Comparison of ENCODE assay signal across 1 cellular context in genomic region chr7:7182156-7183060, GRCh38.
TF ChIP-seq lines count a peak whose summit lies in the region.

TSS of gene C1GALT1 (plus strand) at chr7:7182544. CDS start at chr7:7234320, 51,776 bp downstream.

TF ChIP-seq in K562, 482 proteins besides CTCF, POLR2A, EP300 and RAD21 (continued from another document and continues in another):
- TF ChIP-seq AFF4 (CRISPR knock-in tag; IDR thresholded peaks at IDR 0.05), result 0 out of 2 replicates have a peak, but pooled peaks have one; percentile 69
- TF ChIP-seq ZNF124 (CRISPR knock-in tag; IDR thresholded peaks at IDR 0.05), result no peak
- no peak for TF ChIP-seq ZNF121 (CRISPR knock-in tag; conservative IDR thresholded peaks at IDR 0.05)
- TF ChIP-seq NRF1 (conservative IDR thresholded peaks at IDR 0.05 in 1 of 2, IDR thresholded peaks at IDR 0.05 in 1 of 2), result peak; percentile 78 to 81
- TF ChIP-seq HES1 (IDR thresholded peaks at IDR 0.05; ENCODE audit: low read depth), result no peak
- peak; percentile 23; the same call in 1 of the 2 replicates for TF ChIP-seq MITF (IDR thresholded peaks at IDR 0.05)
- TF ChIP-seq POLR2AphosphoS5 (IDR thresholded peaks at IDR 0.05; ENCODE audit: control insufficient read depth, insufficient read depth, low read depth, low read length), result peak; percentile 93
- TF ChIP-seq PRDM10 (IDR thresholded peaks at IDR 0.05; ENCODE audit: partially characterized antibody), result peak; percentile 91
- peak; percentile 80 for TF ChIP-seq PHF8 (IDR thresholded peaks at IDR 0.05; ENCODE audit: borderline replicate concordance, low read length)
- TF ChIP-seq MTA3 (IDR thresholded peaks at IDR 0.05; ENCODE audit: borderline replicate concordance), result peak; percentile 74; the same call in 1 of the 2 replicates
- peak; percentile 39; the same call in 1 of the 2 replicates for TF ChIP-seq SIN3B (IDR thresholded peaks at IDR 0.05; ENCODE audit: low read depth)
- 0 out of 2 replicates have a peak, but pooled peaks have one; percentile 9 for TF ChIP-seq EHMT2 (IDR thresholded peaks at IDR 0.05)
- TF ChIP-seq MEF2D (tag; conservative IDR thresholded peaks at IDR 0.05; ENCODE audit: low read depth), result 0 out of 2 replicates have a peak, but pooled peaks have one; percentile 21
- TF ChIP-seq ERF (CRISPR knock-in tag; IDR thresholded peaks at IDR 0.05), result 0 out of 2 replicates have a peak, but pooled peaks have one; percentile 64
- peak; percentile 80; the same call in 1 of the 2 replicates for TF ChIP-seq ZBTB9 (CRISPR knock-in tag; IDR thresholded peaks at IDR 0.05)
- peak; percentile 35 for TF ChIP-seq HMGN3 (IDR thresholded peaks at IDR 0.05; ENCODE audit: borderline replicate concordance, extremely low read depth, insufficient read length, low read depth, low read length)
- TF ChIP-seq TAF9B (IDR thresholded peaks at IDR 0.05; ENCODE audit: partially characterized antibody), result peak; percentile 75
- no peak for TF ChIP-seq DMBX1 (CRISPR knock-in tag; IDR thresholded peaks at IDR 0.05; ENCODE audit: borderline replicate concordance)
- no peak for TF ChIP-seq ARID2 (IDR thresholded peaks at IDR 0.05)
- TF ChIP-seq FOS (IDR thresholded peaks at IDR 0.05; ENCODE audit: extremely low read depth, insufficient read length), result no peak
- no peak for TF ChIP-seq RFX7 (CRISPR knock-in tag; IDR thresholded peaks at IDR 0.05)
- TF ChIP-seq SP1 (CRISPR knock-in tag; IDR thresholded peaks at IDR 0.05), result peak; percentile 87
- no peak for TF ChIP-seq RBM39 (optimal IDR thresholded peaks at IDR 0.05; ENCODE audit: low read depth, low read length)
- TF ChIP-seq TBL1XR1 (IDR thresholded peaks at IDR 0.05; ENCODE audit: low read length in 2 of 2), result 0 out of 4 replicates have a peak, but pooled peaks of 1 of the 2 experiments have one; percentile 7
- peak; percentile 61 for TF ChIP-seq ARID4B (CRISPR knock-in tag; IDR thresholded peaks at IDR 0.05)
- TF ChIP-seq ZNF717 (CRISPR knock-in tag; IDR thresholded peaks at IDR 0.05), result no peak
- TF ChIP-seq TOE1 (IDR thresholded peaks at IDR 0.05; ENCODE audit: borderline replicate concordance), result 0 out of 2 replicates have a peak, but pooled peaks have one; percentile 18
- no peak for TF ChIP-seq TOE1 (CRISPR knock-in tag; IDR thresholded peaks at IDR 0.05; ENCODE audit: borderline replicate concordance, low read depth)
- no peak for TF ChIP-seq NR2C1 (IDR thresholded peaks at IDR 0.05)
- TF ChIP-seq NR2C1 (tag; IDR thresholded peaks at IDR 0.05), result peak; percentile 49; the same call in 1 of the 2 replicates
- TF ChIP-seq FOXJ2 (tag; IDR thresholded peaks at IDR 0.05), result peak; percentile 59; the same call in 1 of the 2 replicates
- no peak for TF ChIP-seq ZNF134 (CRISPR knock-in tag; conservative IDR thresholded peaks at IDR 0.05)
- TF ChIP-seq TAF7 (tag; IDR thresholded peaks at IDR 0.05), result peak; percentile 70; the same call in 1 of the 2 replicates
- TF ChIP-seq HNRNPLL (IDR thresholded peaks at IDR 0.05; ENCODE audit: low read depth, low read length, poor library complexity, severe bottlenecking), result peak; percentile 90
- TF ChIP-seq MNT (conservative IDR thresholded peaks at IDR 0.05), result peak in 1 of 2 experiments; percentile 74; a peak in 2 of 4 replicates
- TF ChIP-seq BMI1 (IDR thresholded peaks at IDR 0.05; ENCODE audit: low read length), result no peak
- TF ChIP-seq CC2D1A (IDR thresholded peaks at IDR 0.05), result 0 out of 2 replicates have a peak, but pooled peaks have one; percentile 35
- TF ChIP-seq ZNF354B (CRISPR knock-in tag; IDR thresholded peaks at IDR 0.05), result no peak
- TF ChIP-seq SMAD2 (IDR thresholded peaks at IDR 0.05; ENCODE audit: low read depth, low read length), result no peak
- peak; percentile 86 for TF ChIP-seq ZBTB7A (IDR thresholded peaks at IDR 0.05; ENCODE audit: borderline replicate concordance, control insufficient read depth, low read depth, low read length)
- peak in 1 of 2 experiments; percentile 18; a peak in 1 of 4 replicates for TF ChIP-seq RCOR1 (IDR thresholded peaks at IDR 0.05; ENCODE audit: borderline replicate concordance in 1 of 2, low read depth in 2 of 2, low read length in 2 of 2)
- TF ChIP-seq XRCC5 (IDR thresholded peaks at IDR 0.05; ENCODE audit: low read depth, low read length), result no peak
- TF ChIP-seq TCF7L2 (IDR thresholded peaks at IDR 0.05; ENCODE audit: low read depth, low read length), result no peak
- TF ChIP-seq POLR2H (tag; IDR thresholded peaks at IDR 0.05; ENCODE audit: low read depth), result peak; percentile 88
- peak; percentile 68; the same call in 1 of the 2 replicates for TF ChIP-seq ZBTB17 (CRISPR knock-in tag; IDR thresholded peaks at IDR 0.05)
- TF ChIP-seq SMAD4 (CRISPR knock-in tag; conservative IDR thresholded peaks at IDR 0.05), result peak; percentile 76
- no peak for TF ChIP-seq MTF1 (CRISPR knock-in tag; IDR thresholded peaks at IDR 0.05; ENCODE audit: borderline replicate concordance)
- no peak for TF ChIP-seq ZNF395 (CRISPR knock-in tag; IDR thresholded peaks at IDR 0.05)
